8 cellular contexts compared by ENCODE assay signal in the genomic region with DNA sequence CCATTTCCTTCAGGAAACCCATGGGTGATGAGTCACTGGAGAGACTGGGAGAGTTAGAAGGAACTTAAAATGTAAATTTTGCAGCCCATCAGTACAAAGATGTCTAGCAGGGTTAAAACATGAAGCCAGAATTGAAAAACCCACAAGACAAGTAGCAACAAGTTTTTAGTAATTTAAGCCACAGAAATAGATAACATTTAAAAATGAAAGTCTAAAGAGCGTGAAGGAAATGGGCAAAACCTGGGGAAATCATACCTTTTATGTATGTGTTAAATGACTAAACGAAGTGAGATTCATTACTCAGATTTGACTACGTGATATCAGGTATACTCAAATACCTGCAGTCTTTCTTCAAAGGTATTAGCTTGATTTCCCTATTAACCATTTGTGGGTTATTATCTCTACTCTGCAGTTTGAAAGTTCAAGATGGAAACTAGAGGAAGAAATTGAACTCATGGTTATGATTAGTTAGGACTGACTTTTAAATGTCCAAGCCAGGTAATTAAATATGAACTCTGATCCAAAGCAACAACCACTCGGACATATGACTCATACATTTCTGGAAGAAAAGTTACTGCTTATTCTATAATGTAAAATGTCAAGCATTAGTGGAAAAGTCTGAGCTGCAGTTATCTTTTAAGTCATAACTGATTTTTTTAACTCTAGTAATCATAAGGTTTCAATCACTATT.
DNase-seq lines count a peak whose midpoint lies in the region; ATAC-seq and TF ChIP-seq lines count a peak whose summit lies in the region.

No MANE protein-coding gene starts in this region.

- peaks cover 64% of the 10 kb centered on the region for H3K4me1 Mint-ChIP-seq in activated naive CD4-positive, alpha-beta T cell treated with anti-CD3 and anti-CD28 coated beads for 36 hours (ENCODE audit: low read depth)
- H3K4me1 Mint-ChIP-seq in stimulated activated naive CD8-positive, alpha-beta T cell treated with anti-CD3 and anti-CD28 coated beads, Interleukin-15, Interleukin-2, amounts not matched to agents 100 ng/mL and 50 ng/mL, for 24 hours (ENCODE audit: low read depth) = peaks cover 89% of the 10 kb centered on the region

- CTCF ChIA-PET in activated naive CD4-positive, alpha-beta T cell treated with anti-CD3 and anti-CD28 coated beads for 36 hours (lab: Charles Lee) = interaction anchor here (0.6 to 2.3 kb wide), 3 partner anchors 60 to 98 kb away, joined by 3 to 5 read pairs (median 4); no protein-coding TSS in a partner anchor

- peaks cover 1% of the 10 kb centered on the region for H3K4me1 ChIP-seq in ovary (ENCODE audit: insufficient read depth)

- H3K27me3 Mint-ChIP-seq in activated naive CD4-positive, alpha-beta T cell treated with anti-CD3 and anti-CD28 coated beads for 36 hours (ENCODE audit: low read depth) = no peaks in the 10 kb centered on the region
- no peaks in the 10 kb centered on the region for H3K27me3 Mint-ChIP-seq in stimulated activated naive CD8-positive, alpha-beta T cell treated with anti-CD3 and anti-CD28 coated beads, Interleukin-15, Interleukin-2, amounts not matched to agents 100 ng/mL and 50 ng/mL, for 24 hours

- H3K4me3 ChIP-seq in astrocyte of the spinal cord (ENCODE audit: low read depth, low read length) = no peak overlapping the region
- no peak overlapping the region for H3K4me3 ChIP-seq in ovary

- no peaks in the 10 kb centered on the region for H3K27me3 ChIP-seq in ovary

- H3K9me3 ChIP-seq in ovary = no peaks in the 10 kb centered on the region

- peak overlapping the region; percentile 88 for H3K27ac Mint-ChIP-seq in activated naive CD4-positive, alpha-beta T cell treated with anti-CD3 and anti-CD28 coated beads for 36 hours
- peak overlapping the region; percentile 95 for H3K27ac Mint-ChIP-seq in stimulated activated naive CD8-positive, alpha-beta T cell treated with anti-CD3 and anti-CD28 coated beads, Interleukin-15, Interleukin-2, amounts not matched to agents 100 ng/mL and 50 ng/mL, for 24 hours

- peaks cover 1% of the 10 kb centered on the region for H3K9me3 Mint-ChIP-seq in activated naive CD4-positive, alpha-beta T cell treated with anti-CD3 and anti-CD28 coated beads for 36 hours
- peaks cover 6% of the 10 kb centered on the region for H3K9me3 Mint-ChIP-seq in stimulated activated naive CD8-positive, alpha-beta T cell treated with anti-CD3 and anti-CD28 coated beads, Interleukin-15, Interleukin-2, amounts not matched to agents 100 ng/mL and 50 ng/mL, for 24 hours

- peaks cover 2% of the 10 kb centered on the region for H3K36me3 Mint-ChIP-seq in activated naive CD4-positive, alpha-beta T cell treated with anti-CD3 and anti-CD28 coated beads for 36 hours (ENCODE audit: low read depth)
- peaks cover 27% of the 10 kb centered on the region for H3K36me3 Mint-ChIP-seq in stimulated activated naive CD8-positive, alpha-beta T cell treated with anti-CD3 and anti-CD28 coated beads, Interleukin-15, Interleukin-2, amounts not matched to agents 100 ng/mL and 50 ng/mL, for 24 hours (ENCODE audit: low read depth)

- TF ChIP-seq POLR2A in ovary (IDR thresholded peaks at IDR 0.05) = no peak

- TF ChIP-seq CTCF in astrocyte of the spinal cord (IDR thresholded peaks at IDR 0.05; ENCODE audit: low read depth, low read length) (no peak), ovary (IDR thresholded peaks at IDR 0.05) (no peak)

- 79 to 86% (median 83%) methylated on average over 4 of the region's 4 CpGs for WGBS in ovary, 3 donors

- no peak overlapping the region for H3K27ac ChIP-seq in ovary

- no peak for DNase-seq in activated naive CD4-positive, alpha-beta T cell treated with anti-CD3 and anti-CD28 coated beads for 36 hours
- no peak for DNase-seq in activated naive CD4-positive, alpha-beta T cell (lab: John Stamatoyannopoulos, UW)
- peak; percentile 89 for DNase-seq in astrocyte of the spinal cord (ENCODE audit: low read depth, low spot score)
- no peak for DNase-seq in NCI-H2196 treated with DMSO at 0.1 percent for 48 hours (lab: John Stamatoyannopoulos, UW; ENCODE audit: unreplicated experiment)
- no peak for DNase-seq in COR-L47 (lab: John Stamatoyannopoulos, UW)
- no peak for DNase-seq in ovary

- intact Hi-C loops in activated naive CD4-positive, alpha-beta T cell treated with anti-CD3 and anti-CD28 coated beads for 36 hours (cut with micrococcal nuclease) = loop anchor here (1.0 to 10.0 kb wide), 20 partner anchors 42 to 1910 kb away; partner anchors contain the start of genes INTS13, ITPR2 and TM7SF3
- intact Hi-C loops in ovary (cut with DNase I) = no loop called here

- in situ Hi-C loops in astrocyte of the spinal cord (cut with HindIII; ENCODE audit: low sequenced_read_pairs) = no loop called here

- H3K36me3 ChIP-seq in ovary = no peaks in the 10 kb centered on the region

- H3K4me3 Mint-ChIP-seq in activated naive CD4-positive, alpha-beta T cell treated with anti-CD3 and anti-CD28 coated beads for 36 hours = peak overlapping the region; percentile 12
- H3K4me3 Mint-ChIP-seq in stimulated activated naive CD8-positive, alpha-beta T cell treated with anti-CD3 and anti-CD28 coated beads, Interleukin-15, Interleukin-2, amounts not matched to agents 100 ng/mL and 50 ng/mL, for 24 hours = peak overlapping the region; percentile 50

- ATAC-seq in HG03159 (IDR thresholded peaks at IDR 0.05; ENCODE audit: unreplicated experiment) = peak; percentile 38

- no peak for TF ChIP-seq EP300 in ovary (IDR thresholded peaks at IDR 0.05)
